9 cellular contexts compared by ENCODE assay signal in genomic region chr2:215036314-215036713, GRCh38.
"Had no signal": no experiment of that assay in that cellular context is flagged by ENCODE, and none has a peak within 500 bp of the region (broad histone marks: within the 10 kb centered on the region; RNA-seq: fewer than 3 reads in every experiment).

No MANE protein-coding gene starts in this region.

- H3K9ac ChIP-seq: GM23248 had no signal

- FAIRE-seq: HepG2 had no signal

- H3K36me3 ChIP-seq: HAP-1 had no signal

- H3K4me3 ChIP-seq: GM23248, HAP-1 had no signal

- H2AFZ ChIP-seq: GM23248 had no signal

- H3K9me3 ChIP-seq: HAP-1 had no signal

- H3K27ac ChIP-seq: GM23248, HL-60 had no signal

- ATAC-seq: HCT116, HepG2 had no signal

- DNase-seq: GM23248, GOT3, H7, HFFc6, KBM-7 had no signal
